11 cellular contexts compared by ENCODE assay signal in genomic region chr2:108988076-108988795, GRCh38. TPM values are rescaled to one million over a fixed set of nuclear protein-coding genes. Genes with fewer than 3 reads are reported as not detected.
A peak's percentile ranks its signal among the peaks of the same experiment; 100 is the strongest.
DNase-seq lines count a peak whose midpoint lies in the region; ATAC-seq and TF ChIP-seq lines count a peak whose summit lies in the region.
"Had no signal": no experiment of that assay in that cellular context is flagged by ENCODE, and none has a peak within 500 bp of the region (broad histone marks: within the 10 kb centered on the region; RNA-seq: fewer than 3 reads in every experiment).

No MANE protein-coding gene starts in this region.

- POLR2A ChIA-PET in CD8-positive, alpha-beta T cell (lab: Charles Lee) = interaction anchor here (2.5 kb wide), 1 partner anchor 44 kb away, joined by 11 read pairs; no protein-coding TSS in a partner anchor

- 55 to 60% methylated on average over 19 of the region's 19 CpGs for WGBS in GM23248 (ENCODE audit: low coverage in 1 of 2, low lambda C conversion rate in 2 of 2, missing lambda C conversion rate in 2 of 2), 2 experiments

- no peaks in the 10 kb centered on the region for H3K9me2 ChIP-seq in GM23248 (ENCODE audit: insufficient read depth)

- no peaks in the 10 kb centered on the region for H3K79me2 ChIP-seq in GM23248 (ENCODE audit: insufficient read depth)

- H3K27ac Mint-ChIP-seq in CD8-positive, alpha-beta T cell = peak overlapping the region; percentile 88

- no peaks in the 10 kb centered on the region for H3K27me3 ChIP-seq in CD8-positive, alpha-beta T cell (ENCODE audit: insufficient read depth, low read length)
- H3K27me3 ChIP-seq in Peyer's patch (no peaks in the 10 kb centered on the region), colonic mucosa (no peaks in the 10 kb centered on the region), GM23248 (replicated peaks; ENCODE audit: insufficient read depth) (peaks cover 86% of the 10 kb centered on the region)

- no peaks in the 10 kb centered on the region for H3K36me3 Mint-ChIP-seq in CD8-positive, alpha-beta T cell

- H3K9ac ChIP-seq in colonic mucosa (ENCODE audit: low read depth in 2 of 2, low read length in 2 of 2) = peak overlapping the region in 1 of 2 donors; percentile 48
- H3K9ac ChIP-seq in GM23248 = no peak overlapping the region

- no peaks in the 10 kb centered on the region for H3K9me3 ChIP-seq in CD8-positive, alpha-beta T cell (ENCODE audit: low read length)
- no peaks in the 10 kb centered on the region for H3K9me3 ChIP-seq in Peyer's patch
- H3K9me3 ChIP-seq in colonic mucosa = no peaks in the 10 kb centered on the region
- no peaks in the 10 kb centered on the region for H3K9me3 ChIP-seq in mucosa of descending colon
- no peaks in the 10 kb centered on the region for H3K9me3 ChIP-seq in GM23248 (ENCODE audit: low read depth)

- in situ Hi-C loops in GM23248 (cut with MboI) = no loop called here

- no peak overlapping the region for H2AFZ ChIP-seq in GM23248

- H3K27ac ChIP-seq in CD8-positive, alpha-beta T cell (ENCODE audit: low read depth, low read length) = no peak overlapping the region
- H3K27ac ChIP-seq in Peyer's patch (peak overlapping the region in 1 of 4 donors; percentile 28), colonic mucosa (no peak overlapping the region), GM23248 (no peak overlapping the region)

- CTCF ChIA-PET in CD8-positive, alpha-beta T cell (lab: Charles Lee) = interaction anchor here (0.7 to 10.3 kb wide), 23 partner anchors 8 to 522 kb away, joined by 3 to 124 read pairs (median 5); no protein-coding TSS in a partner anchor

- intact Hi-C loops in CD8-positive, alpha-beta T cell (cut with DNase I, micrococcal nuclease) = loop anchor here (1.0 to 10.0 kb wide), 6 partner anchors 43 to 527 kb away; partner anchors contain the start of genes CCDC138 (in 1 of the 2) and SH3RF3 (in 1 of the 2)
- intact Hi-C loops in colonic mucosa (cut with DNase I) = loop anchor here (5.0 kb wide), 1 partner anchor 61 kb away; no protein-coding TSS in a partner anchor
- intact Hi-C loops in mucosa of descending colon (cut with DNase I, micrococcal nuclease) = no loop called here

- no peak for DNase-seq in CD8-positive, alpha-beta T cell
- DNase-seq in Peyer's patch = no peak
- no peak for DNase-seq in colonic mucosa
- DNase-seq in mucosa of descending colon = no peak
- DNase-seq in GM23248 = no peak
- DNase-seq in effector CD4-positive, alpha-beta T cell = no peak
- DNase-seq: GDM1 had no signal

- no peak for TF ChIP-seq CTCF in CD8-positive, alpha-beta T cell (IDR thresholded peaks at IDR 0.05)
- TF ChIP-seq CTCF in Peyer's patch (IDR thresholded peaks at IDR 0.05) = no peak
- TF ChIP-seq CTCF in colonic mucosa (IDR thresholded peaks at IDR 0.05) = no peak
- TF ChIP-seq CTCF in mucosa of descending colon (IDR thresholded peaks at IDR 0.05) = no peak

- H3K4me3 Mint-ChIP-seq in CD8-positive, alpha-beta T cell = peak overlapping the region; percentile 85

- no peaks in the 10 kb centered on the region for H3K36me3 ChIP-seq in CD8-positive, alpha-beta T cell (ENCODE audit: insufficient read depth, low read length)
- H3K36me3 ChIP-seq in Peyer's patch (no peaks in the 10 kb centered on the region), colonic mucosa (no peaks in the 10 kb centered on the region), mucosa of descending colon (ENCODE audit: low read depth) (no peaks in the 10 kb centered on the region), GM23248 (ENCODE audit: low read depth) (no peaks in the 10 kb centered on the region)

- no peaks in the 10 kb centered on the region for H3F3A ChIP-seq in GM23248 (ENCODE audit: insufficient read depth)

- no peaks in the 10 kb centered on the region for H3K27me3 Mint-ChIP-seq in CD8-positive, alpha-beta T cell (ENCODE audit: low read depth)

- H4K20me1 ChIP-seq in GM23248 (ENCODE audit: insufficient read depth) = no peaks in the 10 kb centered on the region

- H3K4me1 ChIP-seq in CD8-positive, alpha-beta T cell (ENCODE audit: insufficient read depth, low read length) = peaks cover 32% of the 10 kb centered on the region
- H3K4me1 ChIP-seq in Peyer's patch = peaks cover 0 to 13% (median 0%) of the 10 kb centered on the region in 4 donors
- no peaks in the 10 kb centered on the region for H3K4me1 ChIP-seq in colonic mucosa
- H3K4me1 ChIP-seq in mucosa of descending colon (ENCODE audit: low read depth) = peaks cover 3% of the 10 kb centered on the region
- H3K4me1 ChIP-seq in GM23248 (ENCODE audit: insufficient read depth) = no peaks in the 10 kb centered on the region

- ATAC-seq in CD8-positive, alpha-beta T cell = no peak
- ATAC-seq in mucosa of descending colon = peak; percentile 5
- ATAC-seq in HG03432 (IDR thresholded peaks at IDR 0.05; ENCODE audit: unreplicated experiment) = no peak
- ATAC-seq in HG03175 (IDR thresholded peaks at IDR 0.05; ENCODE audit: unreplicated experiment) = no peak

- TF ChIP-seq POLR2A in Peyer's patch (IDR thresholded peaks at IDR 0.05) = no peak

- peak overlapping the region; percentile 30 for H3K4me3 ChIP-seq in CD8-positive, alpha-beta T cell (ENCODE audit: low read depth, low read length)
- peak overlapping the region in 3 of 4 donors; percentile 16 to 30 (median 29) for H3K4me3 ChIP-seq in Peyer's patch
- peak overlapping the region; percentile 11 for H3K4me3 ChIP-seq in colonic mucosa
- H3K4me3 ChIP-seq in mucosa of descending colon = no peak overlapping the region
- H3K4me3 ChIP-seq in GM23248 = no peak overlapping the region

- H3K4me2 ChIP-seq in GM23248 (ENCODE audit: unreplicated experiment) = no peak overlapping the region

- H3K9me3 Mint-ChIP-seq in CD8-positive, alpha-beta T cell = no peaks in the 10 kb centered on the region

- peaks cover 78% of the 10 kb centered on the region for H3K4me1 Mint-ChIP-seq in CD8-positive, alpha-beta T cell (ENCODE audit: low read depth)

RNA-seq across cellular contexts. Expression of gene EDAR, which starts 0.8 kb away (rescaled TPM):
- total RNA-seq in CD8-positive, alpha-beta T cell = 1 to 10 TPM; 1.6 to 2.0 TPM
- 1 to 10 TPM in 1 of 4 donors, under 1 TPM in 2, not detected in 1; 0.38 to 5.0 (median 0.88) TPM for total RNA-seq in Peyer's patch
- 1 to 10 TPM in 1 of 2 donors, under 1 TPM in 1; 0.69 to 1.1 TPM for total RNA-seq in colonic mucosa
- under 1 TPM; 0.25 to 0.81 (median 0.60) TPM for total RNA-seq in mucosa of descending colon
- total RNA-seq in GM23248 (2014; rRNA removed; shearing (Covaris generic)) = not detected in 2 replicates
- polyA plus RNA-seq in GM23248 (2016; fragmentation: Nextera tagmentation; extraction: Ambion mirVana) = not detected in 2 replicates
- total RNA-seq: mesenteric fat pad, temporal lobe had no signal

Comparison
In these comparisons a context has a peak if more than half of its experiments do, and no peak if none do; other contexts are left out.
1. H3K4me3 ChIP-seq: peak in CD8-positive, alpha-beta T cell (single experiment), Peyer's patch (3 of 4) and colonic mucosa (single experiment); none in mucosa of descending colon (single experiment) and GM23248 (single experiment).
2. intact Hi-C loops: an anchor here in CD8-positive, alpha-beta T cell (1.0 to 10.0 kb wide) and colonic mucosa (5.0 kb wide); none called in mucosa of descending colon.